Comparison of ENCODE assay signal across 10 cellular contexts in genomic region chr7:108503112-108504026, GRCh38. TPM values are rescaled to one million over a fixed set of nuclear protein-coding genes. Genes with fewer than 3 reads are reported as not detected.
DNase-seq lines count a peak whose midpoint lies in the region; ATAC-seq and TF ChIP-seq lines count a peak whose summit lies in the region.
"Had no signal": no experiment of that assay in that cellular context is flagged by ENCODE, and none has a peak within 500 bp of the region (broad histone marks: within the 10 kb centered on the region; RNA-seq: fewer than 3 reads in every experiment).

No MANE protein-coding gene starts in this region.

- peaks cover 11% of the 10 kb centered on the region for H3K4me1 ChIP-seq in left ventricle myocardium inferior
- no peaks in the 10 kb centered on the region for H3K4me1 ChIP-seq in mesendoderm (ENCODE audit: control insufficient read depth, low read depth, low read length)
- H3K4me1 ChIP-seq in ovary (ENCODE audit: insufficient read depth) = no peaks in the 10 kb centered on the region

- no peak for TF ChIP-seq CTCF in left ventricle myocardium inferior (IDR thresholded peaks at IDR 0.05; ENCODE audit: borderline replicate concordance)
- no peak for TF ChIP-seq CTCF in ovary (IDR thresholded peaks at IDR 0.05)

- H3K36me3 ChIP-seq in left ventricle myocardium inferior = peaks cover 54% of the 10 kb centered on the region
- H3K36me3 ChIP-seq in mesendoderm (ENCODE audit: control insufficient read depth, insufficient read depth, low read length) = no peaks in the 10 kb centered on the region
- H3K36me3 ChIP-seq in ovary = no peaks in the 10 kb centered on the region

- TF ChIP-seq POLR2A in ovary (IDR thresholded peaks at IDR 0.05) = no peak

- H3K4me3 Mint-ChIP-seq in stimulated activated naive B cell treated with anti-CD40 and anti-IgM and Interleukin-4, amounts not matched to agents 10 μg/mL and 1 μg/mL and 100 μg/mL, for 72 hours = peak overlapping the region; percentile 73 to 77
- H3K4me3 Mint-ChIP-seq: CD4-positive, alpha-beta memory T cell had no signal

- peak overlapping the region; percentile 98 for H3K27ac Mint-ChIP-seq in stimulated activated naive B cell treated with anti-CD40 and anti-IgM and Interleukin-4, amounts not matched to agents 10 μg/mL and 1 μg/mL and 100 μg/mL, for 72 hours

- H3K9ac ChIP-seq in mesendoderm (ENCODE audit: low read length) = no peak overlapping the region

- no peak overlapping the region for H3K4me2 ChIP-seq in mesendoderm (ENCODE audit: low read length)

- H3K27me3 ChIP-seq in left ventricle myocardium inferior (ENCODE audit: low read depth) = no peaks in the 10 kb centered on the region
- no peaks in the 10 kb centered on the region for H3K27me3 ChIP-seq in mesendoderm (ENCODE audit: insufficient read depth, low read length, poor library complexity)
- H3K27me3 ChIP-seq in ovary = no peaks in the 10 kb centered on the region

- H3K27me3 Mint-ChIP-seq in stimulated activated naive B cell treated with anti-CD40 and anti-IgM and Interleukin-4, amounts not matched to agents 10 μg/mL and 1 μg/mL and 100 μg/mL, for 72 hours = no peaks in the 10 kb centered on the region
- H3K27me3 Mint-ChIP-seq: CD4-positive, alpha-beta memory T cell had no signal

- no peak overlapping the region for H2BK120ac ChIP-seq in mesendoderm (ENCODE audit: low read depth, low read length)

- intact Hi-C loops in Right ventricle myocardium superior (cut with DNase I) = no loop called here
- intact Hi-C loops in left ventricle myocardium inferior (cut with micrococcal nuclease) = no loop called here
- intact Hi-C loops in ovary (cut with DNase I) = no loop called here

- H3K9me3 Mint-ChIP-seq in stimulated activated naive B cell treated with anti-CD40 and anti-IgM and Interleukin-4, amounts not matched to agents 10 μg/mL and 1 μg/mL and 100 μg/mL, for 72 hours = no peaks in the 10 kb centered on the region

- H3K18ac ChIP-seq in mesendoderm (ENCODE audit: low read length) = no peak overlapping the region

- no peak overlapping the region for H2BK5ac ChIP-seq in mesendoderm (ENCODE audit: low read length)

- H2AK5ac ChIP-seq in mesendoderm (ENCODE audit: low read length) = no peak overlapping the region

- no peak overlapping the region for H3K4me3 ChIP-seq in left ventricle myocardium inferior
- H3K4me3 ChIP-seq in mesendoderm (ENCODE audit: low read length) = no peak overlapping the region
- H3K4me3 ChIP-seq in ovary = no peak overlapping the region

- H3K56ac ChIP-seq in mesendoderm (ENCODE audit: low read length) = no peak overlapping the region

- peak; percentile 52 for ATAC-seq in Right ventricle myocardium superior (ENCODE audit: poor library complexity)
- ATAC-seq in HG02852 (IDR thresholded peaks at IDR 0.05; ENCODE audit: unreplicated experiment) = peak; percentile 93
- ATAC-seq in stimulated activated naive B cell treated with anti-CD40 and anti-IgM and Interleukin-4, amounts not matched to agents 10 μg/mL and 1 μg/mL and 100 μg/mL, for 72 hours (replicated peaks) = peak; percentile 97 to 99

- no peak overlapping the region for H3K23ac ChIP-seq in mesendoderm (ENCODE audit: low read length)

- no peak for TF ChIP-seq EP300 in ovary (IDR thresholded peaks at IDR 0.05)

- DNase-seq in Right ventricle myocardium superior (no peak), left ventricle myocardium inferior (no peak), RPMI7951 (ENCODE audit: low read depth) (peak; percentile 68), mesendoderm (no peak), NCI-H2107 treated with DMSO at 0.1 percent for 48 hours (lab: John Stamatoyannopoulos, UW; ENCODE audit: unreplicated experiment) (no peak), ovary (no peak)
- DNase-seq in stimulated activated naive B cell treated with anti-CD40 and anti-IgM and Interleukin-4, amounts not matched to agents 10 μg/mL and 1 μg/mL and 100 μg/mL, for 72 hours = peak; percentile 17
- DNase-seq: CD4-positive, alpha-beta memory T cell; NCI-H1694 had no signal

- no peak overlapping the region for H2BK15ac ChIP-seq in mesendoderm (replicated peaks; ENCODE audit: low read depth)

- no peak overlapping the region for H4K5ac ChIP-seq in mesendoderm (ENCODE audit: low read length)

- H3K9me3 ChIP-seq in left ventricle myocardium inferior (replicated peaks) (no peaks in the 10 kb centered on the region), ovary (no peaks in the 10 kb centered on the region)

- no peak overlapping the region for H3K27ac ChIP-seq in left ventricle myocardium inferior (replicated peaks)
- H3K27ac ChIP-seq in mesendoderm (ENCODE audit: low read depth, low read length) = no peak overlapping the region
- no peak overlapping the region for H3K27ac ChIP-seq in ovary

- no CpG with 5 or more reads among the region's 5 CpGs for WGBS in mesendoderm (ENCODE audit: extremely low coverage, insufficient coverage, low lambda C conversion rate)
- 87 to 92% (median 89%) methylated on average over 5 of the region's 5 CpGs for WGBS in ovary, 3 donors

- no peaks in the 10 kb centered on the region for H3K79me2 ChIP-seq in mesendoderm (ENCODE audit: control insufficient read depth, insufficient read depth, low read length)

- no peak overlapping the region for H4K8ac ChIP-seq in mesendoderm (ENCODE audit: low read depth, low read length)

- H3K79me1 ChIP-seq in mesendoderm (ENCODE audit: low read length) = no peaks in the 10 kb centered on the region

- H3K36me3 Mint-ChIP-seq in stimulated activated naive B cell treated with anti-CD40 and anti-IgM and Interleukin-4, amounts not matched to agents 10 μg/mL and 1 μg/mL and 100 μg/mL, for 72 hours = peaks cover 29 to 44% of the 10 kb centered on the region in 2 donors

- H3K4ac ChIP-seq in mesendoderm (ENCODE audit: low read depth, low read length) = no peak overlapping the region

- H3K4me1 Mint-ChIP-seq in stimulated activated naive B cell treated with anti-CD40 and anti-IgM and Interleukin-4, amounts not matched to agents 10 μg/mL and 1 μg/mL and 100 μg/mL, for 72 hours = peaks cover 15 to 34% of the 10 kb centered on the region in 2 donors

RNA-seq across cellular contexts. Expression of gene PNPLA8, which starts 22.6 kb away (rescaled TPM):
- total RNA-seq in Right ventricle myocardium superior = 29.0 TPM
- total RNA-seq in left ventricle myocardium inferior = 32.4 TPM
- 38.7 and 40.6 TPM in 2 replicates for total RNA-seq in RPMI7951 (2014; rRNA removed; shearing (Covaris generic))
- polyA plus RNA-seq in mesendoderm (2013, experiment 1 of 2) = 7.8 TPM
- 8.3 TPM for polyA plus RNA-seq in mesendoderm (2013, experiment 2 of 2)
- total RNA-seq in ovary = 10 to 100 TPM; 21.2 to 39.7 (median 26.2) TPM
- polyA plus RNA-seq in ovary = 10 to 100 TPM; 16.8 to 18.1 TPM

RNA-seq across cellular contexts. Expression of gene NRCAM, which starts 47.1 kb away (rescaled TPM):
- total RNA-seq in Right ventricle myocardium superior = 0.27 TPM
- total RNA-seq in left ventricle myocardium inferior = 0.14 TPM
- 0.78 and 1.7 TPM in 2 replicates for total RNA-seq in RPMI7951 (2014; rRNA removed; shearing (Covaris generic))
- polyA plus RNA-seq in mesendoderm (2013, experiment 1 of 2) = 1.8 TPM
- polyA plus RNA-seq in mesendoderm (2013, experiment 2 of 2) = 2.1 TPM
- total RNA-seq in ovary = 10 to 100 TPM in 2 of 7 donors, 1 to 10 TPM in 4, under 1 TPM in 1; 0.61 to 14.8 (median 3.3) TPM
- 1 to 10 TPM; 1.3 to 2.3 TPM for polyA plus RNA-seq in ovary

Comparison
In these comparisons a context has a peak if more than half of its experiments do, and no peak if none do; other contexts are left out.
1. DNase-seq: peak in RPMI7951 (single experiment) and stimulated activated naive B cell treated with anti-CD40 and anti-IgM and Interleukin-4, amounts not matched to agents 10 μg/mL and 1 μg/mL and 100 μg/mL, for 72 hours (single experiment); none in Right ventricle myocardium superior (single experiment), left ventricle myocardium inferior (single experiment), mesendoderm (single experiment), NCI-H2107 treated with DMSO at 0.1 percent for 48 hours (single experiment) and ovary (0 of 5).
2. Peak in every context shown above with its lines, with median percentiles within 50 percentile points of each other: ATAC-seq.